In genomic region chr4:141826260-141826659, GRCh38 we compare ENCODE assay signal across 1 cellular context.
TF ChIP-seq lines count a peak whose summit lies in the region.

No MANE protein-coding gene starts in this region.

TF ChIP-seq in neural cell, 6 proteins besides CTCF, POLR2A, EP300 and RAD21 (continued from another document):
- TF ChIP-seq SMC3 (conservative IDR thresholded peaks at IDR 0.05; ENCODE audit: poor library complexity) = no peak
